In genomic region chr2:234290671-234291070, GRCh38 we compare ENCODE assay signal across 8 cellular contexts.
A peak's percentile ranks its signal among the peaks of the same experiment; 100 is the strongest.
DNase-seq lines count a peak whose midpoint lies in the region; ATAC-seq and TF ChIP-seq lines count a peak whose summit lies in the region.

No MANE protein-coding gene starts in this region.

- H2AFZ ChIP-seq in GM23338: no peak overlapping the region

- ATAC-seq in HG02885 (IDR thresholded peaks at IDR 0.05; ENCODE audit: poor library complexity, unreplicated experiment) (peak; percentile 52), T-helper 17 cell (peak; percentile 75), body of pancreas (no peak), GM23338 (no peak)

- no peaks in the 10 kb centered on the region for H3K9me3 Mint-ChIP-seq in GM23338

- H3K79me2 ChIP-seq in GM23338 (replicated peaks; ENCODE audit: insufficient read depth): no peaks in the 10 kb centered on the region

- H3K36me3 ChIP-seq in body of pancreas (replicated peaks in 1 of 2; ENCODE audit: insufficient read depth in 1 of 2, low read depth in 2 of 2) (no peaks in the 10 kb centered on the region), H7 (replicated peaks; ENCODE audit: control insufficient read depth, insufficient read depth, low read length) (no peaks in the 10 kb centered on the region), GM23338 (ENCODE audit: insufficient read depth) (no peaks in the 10 kb centered on the region)

- TF ChIP-seq CTCF in GM13977 (IDR thresholded peaks at IDR 0.05; ENCODE audit: extremely low read depth, insufficient read depth, missing control alignments) (no peak), body of pancreas (IDR thresholded peaks at IDR 0.05) (no peak), GM23338 (conservative IDR thresholded peaks at IDR 0.05; ENCODE audit: low read depth in 2 of 2) (no peak)

- DNase-seq in GM13977 (ENCODE audit: low spot score): peak; percentile 35
- peak; percentile 57 to 80 (median 71) for DNase-seq in T-helper 17 cell
- peak in 3 of 4 donors; percentile 24 to 60 (median 44) for DNase-seq in body of pancreas
- DNase-seq in stimulated activated CD4-positive, alpha-beta T cell treated with anti-CD3 and anti-CD28 coated beads, Interleukin-12 subunit alpha, Interleukin-12 subunit beta, amount 100 ng/mL, for 48 hours (ENCODE audit: low read depth in 2 of 3, low spot score in 1 of 3): peak; percentile 63 to 73 (median 65)
- no peak for DNase-seq in H7
- DNase-seq in GM23338 (ENCODE audit: low spot score): no peak
- no peak for DNase-seq in UCSD-AML1 (lab: John Stamatoyannopoulos, UW; ENCODE audit: unreplicated experiment)

- H3K4me3 Mint-ChIP-seq in T-helper 17 cell (peak overlapping the region; percentile 78), GM23338 (no peak overlapping the region)

- H3K27me3 ChIP-seq in body of pancreas (no peaks in the 10 kb centered on the region), H7 (ENCODE audit: control insufficient read depth, insufficient read depth, low read length) (no peaks in the 10 kb centered on the region), GM23338 (ENCODE audit: insufficient read depth) (no peaks in the 10 kb centered on the region)

- H3K4me1 Mint-ChIP-seq in T-helper 17 cell: peaks cover 52% of the 10 kb centered on the region
- peaks cover 4% of the 10 kb centered on the region; the same call in 1 of the 3 replicates for H3K4me1 Mint-ChIP-seq in GM23338

- no peak for TF ChIP-seq POLR2A in body of pancreas (IDR thresholded peaks at IDR 0.05)

- in situ Hi-C loops in GM13977 (cut with MboI; ENCODE audit: low pct_unique_long_range_greater_than_20kb, low sequenced_read_pairs, unreplicated experiment): no loop called here

- H3K36me3 Mint-ChIP-seq in T-helper 17 cell (ENCODE audit: low read depth): no peaks in the 10 kb centered on the region
- H3K36me3 Mint-ChIP-seq in GM23338 (ENCODE audit: low read depth): no peaks in the 10 kb centered on the region

- H3K4me1 ChIP-seq in body of pancreas (peaks cover 14% of the 10 kb centered on the region), GM23338 (ENCODE audit: insufficient read depth) (no peaks in the 10 kb centered on the region)

- H3K9me2 ChIP-seq in GM23338 (ENCODE audit: insufficient read depth): no peaks in the 10 kb centered on the region

- H4K20me1 ChIP-seq in GM23338 (replicated peaks; ENCODE audit: insufficient read depth): no peaks in the 10 kb centered on the region

- intact Hi-C loops in body of pancreas (cut with DNase I): no loop called here

- 67 to 72% methylated on average over 4 to 10 of the region's 10 CpGs for WGBS in body of pancreas, 2 donors

- no peak overlapping the region for H3K4me2 ChIP-seq in GM23338

- H3K27me3 Mint-ChIP-seq in T-helper 17 cell: no peaks in the 10 kb centered on the region
- peaks cover 3% of the 10 kb centered on the region for H3K27me3 Mint-ChIP-seq in GM23338 (ENCODE audit: insufficient read depth, low read depth, poor library complexity)

- H3K4me3 ChIP-seq in body of pancreas (no peak overlapping the region), H7 (ENCODE audit: insufficient read depth, low read depth, low read length) (no peak overlapping the region), GM23338 (no peak overlapping the region)

- H3K9me3 ChIP-seq in T-helper 17 cell (ENCODE audit: control insufficient read depth, low read length, poor library complexity, severe bottlenecking) (no peaks in the 10 kb centered on the region), body of pancreas (no peaks in the 10 kb centered on the region)

- no peaks in the 10 kb centered on the region for H3F3A ChIP-seq in GM23338 (replicated peaks; ENCODE audit: low read depth)

- H3K27ac Mint-ChIP-seq in T-helper 17 cell (peak overlapping the region; percentile 100), GM23338 (no peak overlapping the region)

- H3K27ac ChIP-seq in body of pancreas (no peak overlapping the region), GM23338 (ENCODE audit: low read depth) (no peak overlapping the region)

TF ChIP-seq in GM23338, 12 proteins besides CTCF, POLR2A, EP300 and RAD21 (continues in another document):
- TF ChIP-seq EZH2 (IDR thresholded peaks at IDR 0.05; ENCODE audit: low read depth, unreplicated experiment) (no peak), ZNF462 (CRISPR knock-in tag; IDR thresholded peaks at IDR 0.05) (no peak), ZNF114 (CRISPR knock-in tag; IDR thresholded peaks at IDR 0.05) (no peak), POLR2AphosphoS5 (IDR thresholded peaks at IDR 0.05; ENCODE audit: low read depth) (no peak), NANOG (IDR thresholded peaks at IDR 0.05; ENCODE audit: borderline replicate concordance) (no peak), STAT1 (IDR thresholded peaks at IDR 0.05; ENCODE audit: unreplicated experiment) (no peak), CREB1 (CRISPR knock-in tag; IDR thresholded peaks at IDR 0.05; ENCODE audit: low read depth) (no peak), JUNB (IDR thresholded peaks at IDR 0.05; ENCODE audit: unreplicated experiment) (no peak), EZH2phosphoT487 (IDR thresholded peaks at IDR 0.05; ENCODE audit: unreplicated experiment) (no peak), ZNF331 (CRISPR knock-in tag; IDR thresholded peaks at IDR 0.05; ENCODE audit: low read depth) (no peak)
- TF ChIP-seq, protein P1, sequence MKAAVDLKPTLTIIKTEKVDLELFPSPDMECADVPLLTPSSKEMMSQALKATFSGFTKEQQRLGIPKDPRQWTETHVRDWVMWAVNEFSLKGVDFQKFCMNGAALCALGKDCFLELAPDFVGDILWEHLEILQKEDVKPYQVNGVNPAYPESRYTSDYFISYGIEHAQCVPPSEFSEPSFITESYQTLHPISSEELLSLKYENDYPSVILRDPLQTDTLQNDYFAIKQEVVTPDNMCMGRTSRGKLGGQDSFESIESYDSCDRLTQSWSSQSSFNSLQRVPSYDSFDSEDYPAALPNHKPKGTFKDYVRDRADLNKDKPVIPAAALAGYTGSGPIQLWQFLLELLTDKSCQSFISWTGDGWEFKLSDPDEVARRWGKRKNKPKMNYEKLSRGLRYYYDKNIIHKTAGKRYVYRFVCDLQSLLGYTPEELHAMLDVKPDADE (IDR thresholded peaks at IDR 0.05): no peak

Comparison
In these comparisons a context has a peak if more than half of its experiments do, and no peak if none do; other contexts are left out.
1. DNase-seq: peak in GM13977 (single experiment), T-helper 17 cell (3 of 3), body of pancreas (3 of 4) and stimulated activated CD4-positive, alpha-beta T cell treated with anti-CD3 and anti-CD28 coated beads, Interleukin-12 subunit alpha, Interleukin-12 subunit beta, amount 100 ng/mL, for 48 hours (3 of 3); none in H7 (single experiment), GM23338 (single experiment) and UCSD-AML1 (single experiment).
2. ATAC-seq: peak in HG02885 (single experiment) and T-helper 17 cell (single experiment); none in body of pancreas (single experiment) and GM23338 (single experiment).